ENCODE assay signal across 8 cellular contexts in the genomic region with DNA sequence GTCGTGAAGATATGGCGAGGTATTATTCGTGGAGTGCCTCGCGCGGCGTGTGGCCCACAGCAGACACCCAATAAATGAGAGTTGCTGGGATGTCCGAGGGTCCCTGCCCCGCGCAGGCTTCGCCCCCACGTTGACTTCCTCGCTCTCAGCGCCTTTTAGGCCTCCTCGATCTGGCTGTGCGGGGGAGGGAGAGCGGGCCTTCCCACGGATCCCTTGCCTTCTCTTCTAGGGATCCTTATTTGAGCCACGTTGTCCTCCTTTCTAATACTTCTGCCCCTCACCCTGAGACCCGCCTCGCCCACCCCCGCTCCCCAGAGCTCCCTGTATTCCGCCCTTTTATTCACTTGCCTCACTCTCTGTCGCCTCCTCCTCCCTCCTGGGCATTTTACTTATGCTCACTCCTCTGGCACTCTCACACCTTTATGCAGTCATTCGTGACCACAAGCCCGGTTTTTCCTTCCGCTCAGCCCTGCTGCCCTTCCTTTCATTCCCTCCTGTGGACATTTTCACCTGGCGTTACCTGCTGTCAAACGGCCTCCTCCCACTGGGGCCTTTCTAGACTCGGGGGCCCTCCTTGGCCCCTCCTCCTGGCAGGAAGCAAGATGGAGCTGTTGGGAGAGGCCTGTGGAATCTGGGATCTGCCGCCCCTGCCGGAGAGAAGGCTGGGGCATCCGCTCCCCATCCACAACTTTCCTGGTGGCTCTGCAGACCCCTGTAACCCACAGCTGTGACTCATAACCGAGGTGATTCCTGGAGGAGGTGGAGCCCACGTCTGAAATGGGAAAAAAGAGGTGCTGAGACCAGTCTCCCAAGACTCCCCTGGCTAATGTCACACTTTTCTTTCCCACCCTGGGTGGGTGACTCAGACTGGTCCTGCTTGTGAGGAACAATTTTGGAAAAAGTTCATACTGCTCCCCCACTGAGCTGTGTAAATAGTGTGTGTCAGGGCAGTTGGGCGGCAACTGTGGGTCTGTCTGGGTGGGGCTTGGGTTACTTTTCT. TPM values are rescaled to one million over a fixed set of nuclear protein-coding genes. Genes with fewer than 3 reads are reported as not detected.
A peak's percentile ranks its signal among the peaks of the same experiment; 100 is the strongest.
DNase-seq lines count a peak whose midpoint lies in the region; ATAC-seq and TF ChIP-seq lines count a peak whose summit lies in the region.

No MANE protein-coding gene starts in this region.

- H3K9me2 ChIP-seq in DOHH2 (replicated peaks; ENCODE audit: control insufficient read depth, low read length) = no peaks in the 10 kb centered on the region

- H3K27ac Mint-ChIP-seq in IgD-negative memory B cell (peak overlapping the region; percentile 70 to 93 (median 83)), activated B cell treated with CpG ODN at 0.5 μM for 24 hours (peak overlapping the region; percentile 76)

- WGBS in suprapubic skin = 2% methylated on average over 22 of the region's 36 CpGs

- H3K4me3 ChIP-seq in DOHH2 (ENCODE audit: low read length) (peak overlapping the region; percentile 89), endocrine pancreas (ENCODE audit: control insufficient read depth, insufficient read depth, low read length) (peak overlapping the region; percentile 79), suprapubic skin (peak overlapping the region; percentile 100)

- intact Hi-C loops in activated B cell treated with CpG ODN at 0.5 μM for 24 hours (cut with micrococcal nuclease) = loop anchor here (1.0 to 5.0 kb wide), 6 partner anchors 42 to 1233 kb away; a partner anchor contains a TSS

- TF ChIP-seq CTCF in DOHH2 (IDR thresholded peaks at IDR 0.05; ENCODE audit: low read depth, low read length, poor library complexity, severe bottlenecking) = no peak
- TF ChIP-seq CTCF in activated B cell treated with CpG ODN at 0.5 μM for 24 hours (IDR thresholded peaks at IDR 0.05) = no peak
- peak in 1 of 2 donors; percentile 55 for TF ChIP-seq CTCF in suprapubic skin (IDR thresholded peaks at IDR 0.05)

- peak overlapping the region; percentile 98 for H3K9ac ChIP-seq in endocrine pancreas (ENCODE audit: control insufficient read depth, insufficient read depth, low read length)

- H3K36me3 ChIP-seq in DOHH2 (ENCODE audit: control insufficient read depth, low read length) (peaks cover 19% of the 10 kb centered on the region), endocrine pancreas (ENCODE audit: control insufficient read depth, insufficient read depth, low read length) (peaks cover 2% of the 10 kb centered on the region), suprapubic skin (no peaks in the 10 kb centered on the region)

- H3K27me3 Mint-ChIP-seq in IgD-negative memory B cell (no peaks in the 10 kb centered on the region), activated B cell treated with CpG ODN at 0.5 μM for 24 hours (no peaks in the 10 kb centered on the region)

- peaks cover 7% of the 10 kb centered on the region; the same call in 1 of the 2 replicates for H4K20me1 ChIP-seq in DOHH2 (ENCODE audit: control insufficient read depth, insufficient read depth, low read depth, low read length)

- H3K9me3 ChIP-seq in DOHH2 (ENCODE audit: control insufficient read depth, insufficient read depth, low read length) = no peaks in the 10 kb centered on the region
- no peaks in the 10 kb centered on the region for H3K9me3 ChIP-seq in endocrine pancreas (ENCODE audit: control insufficient read depth, low read length)
- no peaks in the 10 kb centered on the region for H3K9me3 ChIP-seq in suprapubic skin

- TF ChIP-seq POLR2A in suprapubic skin (IDR thresholded peaks at IDR 0.05) = no peak

- H3K4me2 ChIP-seq in DOHH2 (ENCODE audit: low read length) = peak overlapping the region; percentile 97

- CTCF ChIA-PET in activated B cell treated with CpG ODN at 0.5 μM for 24 hours (lab: Charles Lee) = interaction anchor here (1.0 kb wide), 1 partner anchor 83 kb away, joined by 3 read pairs; no protein-coding TSS in a partner anchor

- peaks cover 10% of the 10 kb centered on the region; the same call in 1 of the 2 replicates for H3F3A ChIP-seq in DOHH2 (ENCODE audit: control insufficient read depth, insufficient read depth)

- no peaks in the 10 kb centered on the region for H3K9me3 Mint-ChIP-seq in IgD-negative memory B cell
- H3K9me3 Mint-ChIP-seq in activated B cell treated with CpG ODN at 0.5 μM for 24 hours = no peaks in the 10 kb centered on the region

- H3K79me2 ChIP-seq in DOHH2 (ENCODE audit: control insufficient read depth, low read length) = peaks cover 59% of the 10 kb centered on the region

- H3K4me1 ChIP-seq in DOHH2 (ENCODE audit: control insufficient read depth, low read length) (peaks cover 58% of the 10 kb centered on the region), endocrine pancreas (ENCODE audit: control insufficient read depth, insufficient read depth, low read length) (peaks cover 6% of the 10 kb centered on the region), suprapubic skin (peaks cover 20% of the 10 kb centered on the region)

- peaks cover 24 to 36% (median 29%) of the 10 kb centered on the region in 3 donors for H3K4me1 Mint-ChIP-seq in IgD-negative memory B cell
- H3K4me1 Mint-ChIP-seq in activated B cell treated with CpG ODN at 0.5 μM for 24 hours = peaks cover 39% of the 10 kb centered on the region

- H3K27ac ChIP-seq in DOHH2 (ENCODE audit: low read depth, low read length) = peak overlapping the region; percentile 65; the same call in 1 of the 2 replicates
- H3K27ac ChIP-seq in suprapubic skin = peak overlapping the region; percentile 96

- TF ChIP-seq EP300 in suprapubic skin (IDR thresholded peaks at IDR 0.05) = no peak

- DNase-seq in activated B cell treated with CpG ODN at 0.5 μM for 24 hours (peak; percentile 24), medulla oblongata (ENCODE audit: extremely low spot score) (peak; percentile 44), suprapubic skin (ENCODE audit: low spot score in 2 of 2) (peak in 1 of 2 donors; percentile 79), GF-D8 (lab: John Stamatoyannopoulos, UW) (no peak), GDM1 (lab: John Stamatoyannopoulos, UW) (no peak)

- H3K27me3 ChIP-seq in DOHH2 (ENCODE audit: control insufficient read depth, low read length) (no peaks in the 10 kb centered on the region), endocrine pancreas (ENCODE audit: control insufficient read depth, insufficient read depth, low read length) (no peaks in the 10 kb centered on the region), suprapubic skin (no peaks in the 10 kb centered on the region)

- ATAC-seq in activated B cell treated with CpG ODN at 0.5 μM for 24 hours (ENCODE audit: low read depth) = no peak

- POLR2A ChIA-PET in activated B cell treated with CpG ODN at 0.5 μM for 24 hours (lab: Charles Lee) = interaction anchor here (0.6 to 2.5 kb wide), 8 partner anchors 10 to 268 kb away, joined by 3 to 6 read pairs (median 3); no protein-coding TSS in a partner anchor

- H3K4me3 Mint-ChIP-seq in IgD-negative memory B cell (peak overlapping the region; percentile 86 to 99 (median 98)), activated B cell treated with CpG ODN at 0.5 μM for 24 hours (peak overlapping the region; percentile 96)

- no peaks in the 10 kb centered on the region for H3K36me3 Mint-ChIP-seq in IgD-negative memory B cell
- peaks cover 4% of the 10 kb centered on the region for H3K36me3 Mint-ChIP-seq in activated B cell treated with CpG ODN at 0.5 μM for 24 hours (ENCODE audit: low read depth)

RNA-seq across cellular contexts. Expression of a gene that starts 1.0 kb away (rescaled TPM):
- 44.2 TPM for polyA plus RNA-seq in IgD-negative memory B cell
- total RNA-seq in activated B cell treated with CpG ODN at 0.5 μM for 24 hours (21.3 and 25.8 TPM in 2 replicates), suprapubic skin (10 to 100 TPM; 54.8 to 92.9 (median 64.7) TPM)

Comparison
In these comparisons a context has a peak if more than half of its experiments do, and no peak if none do; other contexts are left out.
1. DNase-seq: peak in activated B cell treated with CpG ODN at 0.5 μM for 24 hours (single experiment) and medulla oblongata (single experiment); none in GF-D8 (single experiment) and GDM1 (single experiment).
2. Peak in every context shown above with its lines, with median percentiles within 50 percentile points of each other: H3K4me3 ChIP-seq.